In the genomic region with DNA sequence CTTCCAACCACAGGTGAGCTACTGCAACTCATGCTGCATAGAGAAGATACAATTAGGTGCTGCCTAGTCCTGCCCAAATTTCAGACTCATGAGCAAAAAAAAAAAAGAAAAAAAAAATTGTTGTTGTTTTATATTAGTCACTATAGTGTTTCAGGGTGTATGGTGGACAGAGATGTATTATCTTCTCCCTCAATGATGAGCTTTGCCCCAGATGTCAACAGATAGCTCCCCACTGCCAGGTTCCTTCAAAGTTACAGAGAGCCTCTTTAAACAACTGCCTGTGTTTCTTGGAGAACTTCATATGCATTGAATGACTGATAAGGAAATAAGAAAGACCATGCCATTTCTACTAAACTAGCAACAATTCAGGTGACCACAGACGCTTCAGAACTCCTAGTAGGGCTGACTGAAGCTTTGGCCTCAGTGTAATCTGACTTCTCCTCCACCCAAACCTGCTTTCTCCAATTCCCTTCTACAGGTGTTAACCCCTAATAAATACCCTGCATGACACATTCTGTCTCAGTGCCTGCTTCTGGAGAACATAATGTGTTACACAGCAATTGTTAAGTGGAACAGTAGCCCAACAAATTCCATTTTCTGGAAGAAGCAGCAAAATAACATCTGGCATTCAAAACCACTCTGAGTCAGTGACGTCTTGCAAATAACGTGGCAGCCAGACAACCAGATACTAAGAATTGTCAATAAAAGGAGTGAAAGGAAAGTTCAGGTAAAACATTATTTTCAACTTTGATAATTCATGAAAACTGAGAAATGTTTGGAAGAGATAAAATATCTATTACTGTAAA, we compare ENCODE assay signal across 1 cellular context.
TF ChIP-seq lines count a peak whose summit lies in the region.

No MANE protein-coding gene starts in this region.

TF ChIP-seq in WTC11, 78 proteins besides CTCF, POLR2A, EP300 and RAD21:
- TF ChIP-seq, protein P1, sequence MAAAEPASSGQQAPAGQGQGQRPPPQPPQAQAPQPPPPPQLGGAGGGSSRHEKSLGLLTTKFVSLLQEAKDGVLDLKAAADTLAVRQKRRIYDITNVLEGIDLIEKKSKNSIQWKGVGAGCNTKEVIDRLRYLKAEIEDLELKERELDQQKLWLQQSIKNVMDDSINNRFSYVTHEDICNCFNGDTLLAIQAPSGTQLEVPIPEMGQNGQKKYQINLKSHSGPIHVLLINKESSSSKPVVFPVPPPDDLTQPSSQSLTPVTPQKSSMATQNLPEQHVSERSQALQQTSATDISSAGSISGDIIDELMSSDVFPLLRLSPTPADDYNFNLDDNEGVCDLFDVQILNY (CRISPR knock-in tag; IDR thresholded peaks at IDR 0.05): no peak
- no peak for TF ChIP-seq ZNF281 (CRISPR knock-in tag; IDR thresholded peaks at IDR 0.05)
- TF ChIP-seq, protein P2, sequence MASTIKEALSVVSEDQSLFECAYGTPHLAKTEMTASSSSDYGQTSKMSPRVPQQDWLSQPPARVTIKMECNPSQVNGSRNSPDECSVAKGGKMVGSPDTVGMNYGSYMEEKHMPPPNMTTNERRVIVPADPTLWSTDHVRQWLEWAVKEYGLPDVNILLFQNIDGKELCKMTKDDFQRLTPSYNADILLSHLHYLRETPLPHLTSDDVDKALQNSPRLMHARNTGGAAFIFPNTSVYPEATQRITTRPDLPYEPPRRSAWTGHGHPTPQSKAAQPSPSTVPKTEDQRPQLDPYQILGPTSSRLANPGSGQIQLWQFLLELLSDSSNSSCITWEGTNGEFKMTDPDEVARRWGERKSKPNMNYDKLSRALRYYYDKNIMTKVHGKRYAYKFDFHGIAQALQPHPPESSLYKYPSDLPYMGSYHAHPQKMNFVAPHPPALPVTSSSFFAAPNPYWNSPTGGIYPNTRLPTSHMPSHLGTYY (CRISPR knock-in tag; IDR thresholded peaks at IDR 0.05): no peak
- no peak for TF ChIP-seq ATF1 (CRISPR knock-in tag; IDR thresholded peaks at IDR 0.05)
- TF ChIP-seq ZNF317 (CRISPR knock-in tag; IDR thresholded peaks at IDR 0.05; ENCODE audit: borderline replicate concordance, low read depth): no peak
- TF ChIP-seq JAZF1 (CRISPR knock-in tag; IDR thresholded peaks at IDR 0.05): no peak
- no peak for TF ChIP-seq JUN (CRISPR knock-in tag; IDR thresholded peaks at IDR 0.05)
- no peak for TF ChIP-seq USF2 (CRISPR knock-in tag; IDR thresholded peaks at IDR 0.05)
